23 cellular contexts compared by ENCODE assay signal in the genomic region with DNA sequence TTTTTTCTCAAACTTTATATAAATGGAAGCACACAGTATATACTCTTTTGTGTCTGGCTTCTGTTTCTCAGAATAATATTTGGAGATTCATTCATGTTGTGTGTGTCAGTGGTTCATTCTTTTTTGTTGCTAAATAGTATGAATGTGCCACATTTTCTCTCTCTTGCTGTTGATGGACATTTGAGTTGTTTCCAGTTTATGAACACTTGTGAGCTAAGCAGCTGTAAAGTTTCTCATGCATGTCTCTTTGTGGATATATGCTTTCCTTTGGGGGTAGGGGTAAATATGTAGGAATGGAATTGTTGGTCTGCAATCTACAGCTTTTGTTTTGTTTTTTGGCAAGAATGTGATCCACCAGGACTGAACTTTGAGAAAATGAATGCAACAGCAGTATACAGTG.
"Had no signal": no experiment of that assay in that cellular context is flagged by ENCODE, and none has a peak within 500 bp of the region (broad histone marks: within the 10 kb centered on the region; RNA-seq: fewer than 3 reads in every experiment).

No MANE protein-coding gene starts in this region.

- H3K4me1 ChIP-seq: gastrocnemius medialis, left ventricle myocardium inferior, lower lobe of right lung, parathyroid adenoma, prostate gland, testis, tibial nerve had no signal

- H3K27ac Mint-ChIP-seq: dendritic cell treated with granulocyte-macrophage colony-stimulating factor and Interleukin-4, amounts not matched to agents 40 ng/mL and 50 ng/mL, for 4 days; immature natural killer cell; memory B cell; mesothelial cell of epicardium; natural killer cell; stimulated activated naive B cell treated with anti-CD40 and anti-IgM and Interleukin-4, amounts not matched to agents 10 μg/mL and 1 μg/mL and 100 μg/mL, for 72 hours; stimulated activated naive CD8-positive, alpha-beta T cell treated with anti-CD3 and anti-CD28 coated beads, Interleukin-15, amount 100 ng/mL, for 72 hours had no signal

- H3K4me3 Mint-ChIP-seq: dendritic cell treated with granulocyte-macrophage colony-stimulating factor and Interleukin-4, amounts not matched to agents 40 ng/mL and 50 ng/mL, for 4 days; immature natural killer cell; memory B cell; mesothelial cell of epicardium; natural killer cell; stimulated activated naive B cell treated with anti-CD40 and anti-IgM and Interleukin-4, amounts not matched to agents 10 μg/mL and 1 μg/mL and 100 μg/mL, for 72 hours; stimulated activated naive CD8-positive, alpha-beta T cell treated with anti-CD3 and anti-CD28 coated beads, Interleukin-15, amount 100 ng/mL, for 72 hours had no signal

- H3K27me3 Mint-ChIP-seq: dendritic cell treated with granulocyte-macrophage colony-stimulating factor and Interleukin-4, amounts not matched to agents 40 ng/mL and 50 ng/mL, for 4 days; stimulated activated naive B cell treated with anti-CD40 and anti-IgM and Interleukin-4, amounts not matched to agents 10 μg/mL and 1 μg/mL and 100 μg/mL, for 72 hours had no signal

- H3K4me1 Mint-ChIP-seq: immature natural killer cell; memory B cell; natural killer cell; stimulated activated naive CD8-positive, alpha-beta T cell treated with anti-CD3 and anti-CD28 coated beads, Interleukin-15, amount 100 ng/mL, for 72 hours had no signal

- H3K9ac ChIP-seq: parathyroid adenoma had no signal

- H3K27me3 ChIP-seq: gastrocnemius medialis, testis, tibial nerve had no signal

- H3K9me3 ChIP-seq: gastrocnemius medialis, left ventricle myocardium inferior, lower lobe of right lung, prostate gland, testis, tibial nerve had no signal

- H3K27ac ChIP-seq: gastrocnemius medialis, left ventricle myocardium inferior, lower lobe of right lung, parathyroid adenoma, prostate gland, skin epidermis, testis, tibial nerve had no signal

- H3K79me2 ChIP-seq: parathyroid adenoma had no signal

- DNase-seq: cerebellar nuclear complex; erythroblast; gastrocnemius medialis; glutamatergic neuron; immature natural killer cell; left ventricle myocardium inferior; lower lobe of right lung; natural killer cell; occipital lobe; retina; stimulated activated CD4-positive, alpha-beta T cell treated with anti-CD3 and anti-CD28 coated beads, Interleukin-2, amount 100 ng/mL, for 24 hours; stimulated activated CD4-positive, alpha-beta T cell treated with anti-CD3 and anti-CD28 coated beads, Interleukin-4, amount 100 ng/mL, for 4 hours; stimulated activated naive B cell treated with anti-CD40 and anti-IgM and Interleukin-4, amounts not matched to agents 10 μg/mL and 1 μg/mL and 100 μg/mL, for 72 hours; stimulated activated naive CD8-positive, alpha-beta T cell treated with anti-CD3 and anti-CD28 coated beads, Interleukin-15, amount 100 ng/mL, for 72 hours; testis had no signal

- H3K36me3 Mint-ChIP-seq: immature natural killer cell; memory B cell; mesothelial cell of epicardium; natural killer cell; stimulated activated naive B cell treated with anti-CD40 and anti-IgM and Interleukin-4, amounts not matched to agents 10 μg/mL and 1 μg/mL and 100 μg/mL, for 72 hours had no signal

- ATAC-seq: gastrocnemius medialis; lower lobe of right lung; natural killer cell; sciatic nerve; stimulated activated naive B cell treated with anti-CD40 and anti-IgM and Interleukin-4, amounts not matched to agents 10 μg/mL and 1 μg/mL and 100 μg/mL, for 72 hours; stimulated activated naive CD8-positive, alpha-beta T cell treated with anti-CD3 and anti-CD28 coated beads, Interleukin-15, amount 100 ng/mL, for 72 hours had no signal

- H3K36me3 ChIP-seq: gastrocnemius medialis, left ventricle myocardium inferior, lower lobe of right lung, prostate gland, tibial nerve had no signal

- H3K9me3 Mint-ChIP-seq: dendritic cell treated with granulocyte-macrophage colony-stimulating factor and Interleukin-4, amounts not matched to agents 40 ng/mL and 50 ng/mL, for 4 days; memory B cell; mesothelial cell of epicardium; natural killer cell had no signal

- H3K4me3 ChIP-seq: gastrocnemius medialis, left ventricle myocardium inferior, lower lobe of right lung, prostate gland, skin epidermis, testis, tibial nerve had no signal

- H2AFZ ChIP-seq: parathyroid adenoma had no signal
